25 cellular contexts compared by ENCODE assay signal in the genomic region with DNA sequence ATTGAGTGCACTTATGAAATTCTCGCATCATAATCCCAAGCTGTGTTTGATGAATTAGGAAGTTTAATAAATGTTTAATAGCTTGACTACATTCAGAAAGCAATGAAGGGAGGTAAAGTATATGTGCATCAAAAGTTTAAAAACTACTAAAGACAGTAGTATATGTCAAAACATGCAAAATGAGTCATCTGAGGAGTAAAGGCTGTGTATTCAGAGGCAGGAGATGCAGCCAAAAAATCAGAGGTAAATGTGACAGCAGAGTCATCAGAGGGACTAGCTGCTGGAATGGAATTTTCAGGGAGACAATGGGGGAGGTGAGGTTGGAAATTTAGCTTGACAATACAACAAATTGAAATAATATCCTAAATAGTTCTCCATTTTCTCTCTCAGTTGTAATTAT.
"Had no signal": no experiment of that assay in that cellular context is flagged by ENCODE, and none has a peak within 500 bp of the region (broad histone marks: within the 10 kb centered on the region; RNA-seq: fewer than 3 reads in every experiment).

No MANE protein-coding gene starts in this region.

- ATAC-seq: activated T-helper 17 cell treated with anti-CD3 and anti-CD28 coated beads, Interleukin-2, amount 50 U/mL, for 72 hours; left ventricle myocardium superior; right cardiac atrium; upper lobe of right lung; WTC11 had no signal

- H3K4me3 ChIP-seq: suprapubic skin, tibial artery, upper lobe of right lung had no signal

- FAIRE-seq: colon, islet of Langerhans had no signal

- H3K9me3 ChIP-seq: suprapubic skin, tibial artery, upper lobe of right lung had no signal

- H3K27me3 ChIP-seq: suprapubic skin, tibial artery, upper lobe of right lung had no signal

- H3K27ac ChIP-seq: suprapubic skin, tibial artery, upper lobe of right lung had no signal

- DNase-seq: activated CD4-positive, alpha-beta memory T cell treated with anti-CD3 and anti-CD28 coated beads, Interleukin-2, amount 10 ng/mL, durations not matched to agents 7 days and 5 days; activated CD4-positive, alpha-beta T cell treated with anti-CD3 and anti-CD28 coated beads for 1 hour; activated CD4-positive, alpha-beta T cell treated with anti-CD3 and anti-CD28 coated beads, Interleukin-2, amount 10 ng/mL, durations not matched to agents 7 days and 5 days; activated CD8-positive, alpha-beta memory T cell treated with anti-CD3 and anti-CD28 coated beads, Interleukin-2, amount 50 U/mL, for 48 hours; activated gamma-delta T cell treated with Interleukin-2 at 50 U/mL for 16 hours; activated naive CD4-positive, alpha-beta T cell treated with anti-CD3 and anti-CD28 coated beads, Interleukin-2, amount 50 U/mL, for 16 hours; activated T-cell treated with anti-CD3 and anti-CD28 coated beads, Interleukin-2, amount 50 U/mL, for 24 hours; amygdala; dermis blood vessel endothelial cell; effector CD8-positive, alpha-beta T cell; erythroblast; foreskin melanocyte; left ventricle myocardium superior; posterior cingulate gyrus; right cardiac atrium; stimulated activated CD4-positive, alpha-beta T cell treated with anti-CD3 and anti-CD28 coated beads, Interleukin-15, amount 100 ng/mL, for 24 hours; stimulated activated CD4-positive, alpha-beta T cell treated with anti-CD3 and anti-CD28 coated beads, Interleukin-2, amount 100 ng/mL, for 24 hours; stimulated activated naive CD4-positive, alpha-beta T cell; tibial artery; upper lobe of right lung had no signal

- H3K36me3 ChIP-seq: suprapubic skin, tibial artery, upper lobe of right lung had no signal

- H3K4me1 ChIP-seq: suprapubic skin, tibial artery, upper lobe of right lung had no signal
